In the genomic region with DNA sequence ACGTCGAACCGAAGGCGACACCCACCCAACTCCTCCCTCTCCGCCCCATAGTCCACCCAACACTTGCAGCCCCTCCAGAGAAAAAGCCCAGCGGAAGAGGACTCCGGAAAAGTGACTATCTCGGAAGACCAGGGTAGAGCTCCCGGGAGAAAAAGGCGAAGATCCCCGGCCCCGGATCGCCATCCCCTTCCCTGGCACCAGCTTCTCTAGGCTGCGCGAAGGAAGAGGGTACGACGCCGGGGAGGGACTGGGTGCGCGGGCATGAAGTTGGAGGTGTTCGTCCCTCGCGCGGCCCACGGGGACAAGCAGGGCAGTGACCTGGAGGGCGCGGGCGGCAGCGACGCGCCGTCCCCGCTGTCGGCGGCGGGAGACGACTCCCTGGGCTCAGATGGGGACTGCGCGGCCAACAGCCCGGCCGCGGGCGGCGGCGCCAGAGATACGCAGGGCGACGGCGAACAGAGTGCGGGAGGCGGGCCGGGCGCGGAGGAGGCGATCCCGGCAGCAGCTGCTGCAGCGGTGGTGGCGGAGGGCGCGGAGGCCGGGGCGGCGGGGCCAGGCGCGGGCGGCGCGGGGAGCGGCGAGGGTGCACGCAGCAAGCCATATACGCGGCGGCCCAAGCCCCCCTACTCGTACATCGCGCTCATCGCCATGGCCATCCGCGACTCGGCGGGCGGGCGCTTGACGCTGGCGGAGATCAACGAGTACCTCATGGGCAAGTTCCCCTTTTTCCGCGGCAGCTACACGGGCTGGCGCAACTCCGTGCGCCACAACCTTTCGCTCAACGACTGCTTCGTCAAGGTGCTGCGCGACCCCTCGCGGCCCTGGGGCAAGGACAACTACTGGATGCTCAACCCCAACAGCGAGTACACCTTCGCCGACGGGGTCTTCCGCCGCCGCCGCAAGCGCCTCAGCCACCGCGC, we compare ENCODE assay signal across 1 cellular context.
TF ChIP-seq lines count a peak whose summit lies in the region.

No MANE protein-coding gene starts in this region.

TF ChIP-seq in HCT116, 20 proteins besides CTCF, POLR2A, EP300 and RAD21 (continued from another document):
- TF ChIP-seq, protein P1, sequence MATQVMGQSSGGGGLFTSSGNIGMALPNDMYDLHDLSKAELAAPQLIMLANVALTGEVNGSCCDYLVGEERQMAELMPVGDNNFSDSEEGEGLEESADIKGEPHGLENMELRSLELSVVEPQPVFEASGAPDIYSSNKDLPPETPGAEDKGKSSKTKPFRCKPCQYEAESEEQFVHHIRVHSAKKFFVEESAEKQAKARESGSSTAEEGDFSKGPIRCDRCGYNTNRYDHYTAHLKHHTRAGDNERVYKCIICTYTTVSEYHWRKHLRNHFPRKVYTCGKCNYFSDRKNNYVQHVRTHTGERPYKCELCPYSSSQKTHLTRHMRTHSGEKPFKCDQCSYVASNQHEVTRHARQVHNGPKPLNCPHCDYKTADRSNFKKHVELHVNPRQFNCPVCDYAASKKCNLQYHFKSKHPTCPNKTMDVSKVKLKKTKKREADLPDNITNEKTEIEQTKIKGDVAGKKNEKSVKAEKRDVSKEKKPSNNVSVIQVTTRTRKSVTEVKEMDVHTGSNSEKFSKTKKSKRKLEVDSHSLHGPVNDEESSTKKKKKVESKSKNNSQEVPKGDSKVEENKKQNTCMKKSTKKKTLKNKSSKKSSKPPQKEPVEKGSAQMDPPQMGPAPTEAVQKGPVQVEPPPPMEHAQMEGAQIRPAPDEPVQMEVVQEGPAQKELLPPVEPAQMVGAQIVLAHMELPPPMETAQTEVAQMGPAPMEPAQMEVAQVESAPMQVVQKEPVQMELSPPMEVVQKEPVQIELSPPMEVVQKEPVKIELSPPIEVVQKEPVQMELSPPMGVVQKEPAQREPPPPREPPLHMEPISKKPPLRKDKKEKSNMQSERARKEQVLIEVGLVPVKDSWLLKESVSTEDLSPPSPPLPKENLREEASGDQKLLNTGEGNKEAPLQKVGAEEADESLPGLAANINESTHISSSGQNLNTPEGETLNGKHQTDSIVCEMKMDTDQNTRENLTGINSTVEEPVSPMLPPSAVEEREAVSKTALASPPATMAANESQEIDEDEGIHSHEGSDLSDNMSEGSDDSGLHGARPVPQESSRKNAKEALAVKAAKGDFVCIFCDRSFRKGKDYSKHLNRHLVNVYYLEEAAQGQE (IDR thresholded peaks at IDR 0.05; ENCODE audit: low read depth), result no peak
- TF ChIP-seq FOSL1 (IDR thresholded peaks at IDR 0.05; ENCODE audit: low read depth) (no peak), EGR1 (IDR thresholded peaks at IDR 0.05; ENCODE audit: low read depth) (no peak), CBX3 (IDR thresholded peaks at IDR 0.05; ENCODE audit: low read depth) (no peak), JUND (IDR thresholded peaks at IDR 0.05) (no peak), CEBPB (IDR thresholded peaks at IDR 0.05; ENCODE audit: low read depth) (no peak)
- TF ChIP-seq, protein P2, sequence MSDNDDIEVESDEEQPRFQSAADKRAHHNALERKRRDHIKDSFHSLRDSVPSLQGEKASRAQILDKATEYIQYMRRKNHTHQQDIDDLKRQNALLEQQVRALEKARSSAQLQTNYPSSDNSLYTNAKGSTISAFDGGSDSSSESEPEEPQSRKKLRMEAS (IDR thresholded peaks at IDR 0.05), result no peak
